Comparison of ENCODE assay signal across 16 cellular contexts in genomic region chr17:62680541-62681052, GRCh38. TPM values are rescaled to one million over a fixed set of nuclear protein-coding genes. Genes with fewer than 3 reads are reported as not detected.
A peak's percentile ranks its signal among the peaks of the same experiment; 100 is the strongest.
DNase-seq lines count a peak whose midpoint lies in the region; ATAC-seq and TF ChIP-seq lines count a peak whose summit lies in the region.
"Had no signal": no experiment of that assay in that cellular context is flagged by ENCODE, and none has a peak within 500 bp of the region (broad histone marks: within the 10 kb centered on the region; RNA-seq: fewer than 3 reads in every experiment).

No MANE protein-coding gene starts in this region.

- no peak overlapping the region for H3K4me3 ChIP-seq in sigmoid colon
- H3K4me3 ChIP-seq: vagina had no signal

- H3K36me3 ChIP-seq in sigmoid colon: no peaks in the 10 kb centered on the region

- ATAC-seq in HG03108 (IDR thresholded peaks at IDR 0.05; ENCODE audit: unreplicated experiment) (no peak), HG03159 (IDR thresholded peaks at IDR 0.05; ENCODE audit: unreplicated experiment) (no peak)
- ATAC-seq: PC-3 had no signal

- no peaks in the 10 kb centered on the region for H3K9me3 ChIP-seq in sigmoid colon
- H3K9me3 ChIP-seq: vagina had no signal

- no peak for TF ChIP-seq CTCF in sigmoid colon (IDR thresholded peaks at IDR 0.05)

- WGBS in sigmoid colon, 2 donors: 26 to 85% methylated on average over 36 of the region's 36 CpGs

- no peak for TF ChIP-seq EP300 in sigmoid colon (IDR thresholded peaks at IDR 0.05)

- DNase-seq in D341Med (ENCODE audit: low spot score) (peak; percentile 43), NCI-H446 treated with DMSO at 0.1 percent for 48 hours (lab: John Stamatoyannopoulos, UW) (peak; percentile 50), head of caudate nucleus (peak in 23 of 42 donors; percentile 21 to 78 (median 41)), sigmoid colon (peak; percentile 53), activated gamma-delta T cell treated with Interleukin-2 at 50 U/mL for 16 hours (no peak), cerebellar nuclear complex (lab: John Stamatoyannopoulos, UW) (no peak)
- DNase-seq: activated CD4-positive, alpha-beta memory T cell treated with anti-CD3 and anti-CD28 coated beads, Interleukin-2, amount 10 ng/mL, durations not matched to agents 7 days and 5 days; activated T-cell treated with anti-CD3 and anti-CD28 coated beads, Interleukin-2, amount 50 U/mL, for 48 hours; DMS153; glutamatergic neuron; NCI-H526 treated with DMSO at 0.1 percent for 48 hours; PC-3; stimulated activated naive CD4-positive, alpha-beta T cell had no signal

- no peaks in the 10 kb centered on the region for H3K27me3 ChIP-seq in sigmoid colon
- H3K27me3 ChIP-seq: vagina had no signal

- no peaks in the 10 kb centered on the region for H3K4me1 ChIP-seq in sigmoid colon

- intact Hi-C loops in head of caudate nucleus (cut with DNase I) (no loop called here), sigmoid colon (cut with DNase I) (no loop called here)

- no peak overlapping the region for H3K27ac ChIP-seq in sigmoid colon
- H3K27ac ChIP-seq: vagina had no signal

- TF ChIP-seq POLR2A in sigmoid colon (IDR thresholded peaks at IDR 0.05): no peak

RNA-seq across cellular contexts. Expression of gene MRC2, which starts 53.1 kb away (rescaled TPM):
- 10 to 100 TPM; 19.6 to 94.4 (median 29.1) TPM for total RNA-seq in sigmoid colon
- 1 to 10 TPM; 2.5 to 6.9 (median 3.0) TPM for polyA plus RNA-seq in sigmoid colon

Comparison
In these comparisons a context has a peak if more than half of its experiments do, and no peak if none do; other contexts are left out.
1. DNase-seq: peak in D341Med (single experiment), NCI-H446 treated with DMSO at 0.1 percent for 48 hours (single experiment), head of caudate nucleus (23 of 42) and sigmoid colon (single experiment); none in activated gamma-delta T cell treated with Interleukin-2 at 50 U/mL for 16 hours (single experiment) and cerebellar nuclear complex (0 of 2).